12 cellular contexts compared by ENCODE assay signal in the genomic region with DNA sequence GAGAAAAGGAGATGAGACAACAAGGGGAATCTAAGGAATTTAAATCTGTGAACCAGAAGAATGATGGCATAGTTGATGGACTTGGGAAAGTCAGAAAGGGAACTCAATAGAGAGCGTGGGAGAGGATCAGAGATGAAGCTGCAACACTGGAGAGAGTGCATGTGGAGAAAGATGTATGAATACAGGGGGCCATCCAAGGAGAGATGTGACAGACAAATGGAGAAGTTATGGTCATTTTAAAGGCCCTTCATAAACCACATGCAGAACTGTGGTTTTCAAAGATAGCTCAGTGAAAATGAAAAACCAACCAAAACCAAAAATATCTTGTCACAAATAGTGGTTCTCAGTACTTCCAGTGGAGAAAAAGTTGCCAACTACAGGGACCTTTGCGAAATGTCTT.
DNase-seq lines count a peak whose midpoint lies in the region; ATAC-seq lines count a peak whose summit lies in the region.
"Had no signal": no experiment of that assay in that cellular context is flagged by ENCODE, and none has a peak within 500 bp of the region (broad histone marks: within the 10 kb centered on the region; RNA-seq: fewer than 3 reads in every experiment).

No MANE protein-coding gene starts in this region.

- H3K36me3 Mint-ChIP-seq in activated CD4-positive, alpha-beta T cell treated with anti-CD3 and anti-CD28 coated beads, Interleukin-2, amount 10 ng/mL, durations not matched to agents 7 days and 5 days (ENCODE audit: low read depth), result peaks cover 57% of the 10 kb centered on the region

- H3K4me1 Mint-ChIP-seq in activated CD4-positive, alpha-beta T cell treated with anti-CD3 and anti-CD28 coated beads, Interleukin-2, amount 10 ng/mL, durations not matched to agents 7 days and 5 days, result peaks cover 3% of the 10 kb centered on the region

- CTCF ChIA-PET in activated CD4-positive, alpha-beta T cell treated with anti-CD3 and anti-CD28 coated beads, Interleukin-2, amount 10 ng/mL, durations not matched to agents 7 days and 5 days (lab: Charles Lee), result no interaction called here

- H3K27me3 Mint-ChIP-seq in activated CD4-positive, alpha-beta T cell treated with anti-CD3 and anti-CD28 coated beads, Interleukin-2, amount 10 ng/mL, durations not matched to agents 7 days and 5 days, result no peaks in the 10 kb centered on the region
- H3K27me3 Mint-ChIP-seq: memory B cell had no signal

- H3K9me3 Mint-ChIP-seq in activated CD4-positive, alpha-beta T cell treated with anti-CD3 and anti-CD28 coated beads, Interleukin-2, amount 10 ng/mL, durations not matched to agents 7 days and 5 days, result peaks cover 10% of the 10 kb centered on the region
- H3K9me3 Mint-ChIP-seq: memory B cell had no signal

- intact Hi-C loops in sciatic nerve (cut with DNase I), result no loop called here

- H3K27ac Mint-ChIP-seq in activated CD4-positive, alpha-beta T cell treated with anti-CD3 and anti-CD28 coated beads, Interleukin-2, amount 10 ng/mL, durations not matched to agents 7 days and 5 days, result no peak overlapping the region
- H3K27ac Mint-ChIP-seq: memory B cell had no signal

- POLR2A ChIA-PET in activated CD4-positive, alpha-beta T cell treated with anti-CD3 and anti-CD28 coated beads, Interleukin-2, amount 10 ng/mL, durations not matched to agents 7 days and 5 days (lab: Charles Lee), result no interaction called here

- peak; percentile 92 for ATAC-seq in GM18511 (IDR thresholded peaks at IDR 0.05; ENCODE audit: unreplicated experiment)
- peak; percentile 88 for ATAC-seq in GM21423 (IDR thresholded peaks at IDR 0.05; ENCODE audit: unreplicated experiment)
- peak; percentile 86 for ATAC-seq in HG03139 (IDR thresholded peaks at IDR 0.05; ENCODE audit: unreplicated experiment)
- no peak for ATAC-seq in sciatic nerve

- peak; percentile 52 for DNase-seq in SKM-1 treated with dmso at 0.1 percent for 144 hours (lab: John Stamatoyannopoulos, UW; ENCODE audit: unreplicated experiment)
- DNase-seq in NCI-H2171 treated with DMSO at 0.1 percent for 48 hours (lab: John Stamatoyannopoulos, UW), result no peak
- no peak for DNase-seq in sciatic nerve (ENCODE audit: low spot score)
- DNase-seq in NCI-H1436 (lab: John Stamatoyannopoulos, UW), result no peak
- no peak for DNase-seq in activated CD4-positive, alpha-beta T cell treated with anti-CD3 and anti-CD28 coated beads, Interleukin-2, amount 10 ng/mL, durations not matched to agents 7 days and 5 days
- DNase-seq: DMS79 treated with DMSO at 0.1 percent for 48 hours, NCI-H774, WERI-Rb-1 had no signal

- no peak overlapping the region for H3K4me3 Mint-ChIP-seq in activated CD4-positive, alpha-beta T cell treated with anti-CD3 and anti-CD28 coated beads, Interleukin-2, amount 10 ng/mL, durations not matched to agents 7 days and 5 days
- H3K4me3 Mint-ChIP-seq: memory B cell had no signal
